ENCODE assay signal across 12 cellular contexts in genomic region chr22:42991010-42991651, GRCh38. TPM values are rescaled to one million over a fixed set of nuclear protein-coding genes. Genes with fewer than 3 reads are reported as not detected.
A peak's percentile ranks its signal among the peaks of the same experiment; 100 is the strongest.
DNase-seq lines count a peak whose midpoint lies in the region; ATAC-seq and TF ChIP-seq lines count a peak whose summit lies in the region.
"Had no signal": no experiment of that assay in that cellular context is flagged by ENCODE, and none has a peak within 500 bp of the region (broad histone marks: within the 10 kb centered on the region; RNA-seq: fewer than 3 reads in every experiment).

No MANE protein-coding gene starts in this region.

- no peak overlapping the region for H3K4me3 Mint-ChIP-seq in activated T-cell treated with anti-CD3 and anti-CD28 coated beads, Interleukin-2, amount 50 U/mL, for 72 hours
- H3K4me3 Mint-ChIP-seq: activated naive CD8-positive, alpha-beta T cell had no signal

- H3K27ac Mint-ChIP-seq in activated T-cell treated with anti-CD3 and anti-CD28 coated beads, Interleukin-2, amount 50 U/mL, for 72 hours = no peak overlapping the region
- H3K27ac Mint-ChIP-seq: activated naive CD8-positive, alpha-beta T cell had no signal

- H3K27me3 Mint-ChIP-seq in activated T-cell treated with anti-CD3 and anti-CD28 coated beads, Interleukin-2, amount 50 U/mL, for 72 hours (ENCODE audit: low read depth) = no peaks in the 10 kb centered on the region
- H3K27me3 Mint-ChIP-seq: activated naive CD8-positive, alpha-beta T cell had no signal

- WGBS in adrenal gland, 4 donors = 45 to 66% (median 61%) methylated on average over 4 to 5 of the region's 5 CpGs
- whole genome bisulfite sequencing in thyroid gland, 2 donors = 75 to 78% methylated on average over 5 of the region's 5 CpGs

- intact Hi-C loops in adrenal gland (cut with DNase I) = no loop called here
- intact Hi-C loops in thyroid gland (cut with DNase I) = no loop called here

- H3K9me3 ChIP-seq in adrenal gland (replicated peaks in 1 of 3) = no peaks in the 10 kb centered on the region
- H3K9me3 ChIP-seq in thyroid gland = no peaks in the 10 kb centered on the region
- H3K9me3 ChIP-seq: ovary had no signal

- H3K36me3 Mint-ChIP-seq in activated T-cell treated with anti-CD3 and anti-CD28 coated beads, Interleukin-2, amount 50 U/mL, for 72 hours (ENCODE audit: insufficient read depth in 2 of 2) = no peaks in the 10 kb centered on the region

- TF ChIP-seq POLR2A in adrenal gland (IDR thresholded peaks at IDR 0.05) = peak in 1 of 2 donors; percentile 38
- no peak for TF ChIP-seq POLR2A in thyroid gland (IDR thresholded peaks at IDR 0.05)

- H3K4me1 ChIP-seq in adrenal gland (replicated peaks in 1 of 2) = peaks cover 61 to 77% of the 10 kb centered on the region in 2 donors
- peaks cover 57 to 68% of the 10 kb centered on the region in 2 donors for H3K4me1 ChIP-seq in thyroid gland

- peak; percentile 22 to 42 for ATAC-seq in activated T-cell treated with anti-CD3 and anti-CD28 coated beads, Interleukin-2, amount 50 U/mL, for 72 hours (replicated peaks in 1 of 2)
- ATAC-seq in HG03354 (IDR thresholded peaks at IDR 0.05; ENCODE audit: poor library complexity, severe bottlenecking, unreplicated experiment) (no peak), HG03571 (IDR thresholded peaks at IDR 0.05; ENCODE audit: unreplicated experiment) (no peak)

- H3K27ac ChIP-seq in adrenal gland (peak overlapping the region in 4 of 5 donors; percentile 49 to 87 (median 74)), thyroid gland (peak overlapping the region in 2 of 3 donors; percentile 8 to 98)
- H3K27ac ChIP-seq: ovary had no signal

- no peak for TF ChIP-seq CTCF in adrenal gland (IDR thresholded peaks at IDR 0.05)
- TF ChIP-seq CTCF in kidney epithelial cell (IDR thresholded peaks at IDR 0.05; ENCODE audit: insufficient read depth, low read length, poor library complexity, severe bottlenecking) = no peak
- no peak for TF ChIP-seq CTCF in thyroid gland (IDR thresholded peaks at IDR 0.05)

- H3K4me1 Mint-ChIP-seq in activated T-cell treated with anti-CD3 and anti-CD28 coated beads, Interleukin-2, amount 50 U/mL, for 72 hours (ENCODE audit: low read depth) = peaks cover 7% of the 10 kb centered on the region

- H3K27me3 ChIP-seq in adrenal gland (no peaks in the 10 kb centered on the region), kidney epithelial cell (ENCODE audit: control insufficient read depth, insufficient read depth, low read length) (no peaks in the 10 kb centered on the region), thyroid gland (no peaks in the 10 kb centered on the region)
- H3K27me3 ChIP-seq: ovary had no signal

- H3K4me3 ChIP-seq in adrenal gland (no peak overlapping the region), kidney epithelial cell (ENCODE audit: low read depth, low read length) (no peak overlapping the region), thyroid gland (replicated peaks in 1 of 3) (no peak overlapping the region)
- H3K4me3 ChIP-seq: ovary had no signal

- no peaks in the 10 kb centered on the region for H3K9me3 Mint-ChIP-seq in activated T-cell treated with anti-CD3 and anti-CD28 coated beads, Interleukin-2, amount 50 U/mL, for 72 hours

- H3K36me3 ChIP-seq in adrenal gland (replicated peaks in 1 of 2) = no peaks in the 10 kb centered on the region
- no peaks in the 10 kb centered on the region for H3K36me3 ChIP-seq in kidney epithelial cell (ENCODE audit: control insufficient read depth, insufficient read depth, low read length)
- no peaks in the 10 kb centered on the region for H3K36me3 ChIP-seq in thyroid gland
- H3K36me3 ChIP-seq: ovary had no signal

- DNase-seq in activated T-cell treated with anti-CD3 and anti-CD28 coated beads, Interleukin-2, amount 50 U/mL, for 72 hours = no peak
- no peak for DNase-seq in activated T-cell treated with anti-CD3 and anti-CD28 coated beads, Interleukin-2, amount 50 U/mL, for 48 hours
- DNase-seq in adrenal gland (peak in 5 of 7 donors; percentile 74 to 80 (median 77)), kidney epithelial cell (ENCODE audit: low read depth) (peak; percentile 77), thyroid gland (no peak)
- no peak for DNase-seq in activated CD8-positive, alpha-beta memory T cell treated with anti-CD3 and anti-CD28 coated beads for 24 hours
- DNase-seq: ACHN, NCI-H1436 treated with DMSO at 0.1 percent for 48 hours, ovary had no signal

RNA-seq across cellular contexts. Expression of gene PACSIN2, which starts 23.8 kb away (rescaled TPM):
- total RNA-seq in activated T-cell treated with anti-CD3 and anti-CD28 coated beads, Interleukin-2, amount 50 U/mL, for 72 hours = 10 to 100 TPM; 28.8 to 31.3 TPM
- 100 to 1,000 TPM in 6 of 8 donors, 10 to 100 TPM in 2; 77.9 to 186 (median 128) TPM for total RNA-seq in adrenal gland
- polyA plus RNA-seq in adrenal gland = 100 to 1,000 TPM in 1 of 3 donors, 10 to 100 TPM in 2; 29.8 to 152 (median 36.5) TPM
- 62.9 and 72.2 TPM in 2 replicates for total RNA-seq in kidney epithelial cell
- 10 to 100 TPM; 75.4 to 90.1 (median 87.9) TPM for total RNA-seq in thyroid gland

Comparison
In these comparisons a context has a peak if more than half of its experiments do, and no peak if none do; other contexts are left out.
1. ATAC-seq: peak in activated T-cell treated with anti-CD3 and anti-CD28 coated beads, Interleukin-2, amount 50 U/mL, for 72 hours (2 of 2); none in HG03354 (single experiment) and HG03571 (single experiment).
2. DNase-seq: peak in adrenal gland (5 of 7) and kidney epithelial cell (single experiment); none in activated T-cell treated with anti-CD3 and anti-CD28 coated beads, Interleukin-2, amount 50 U/mL, for 72 hours (0 of 2), activated T-cell treated with anti-CD3 and anti-CD28 coated beads, Interleukin-2, amount 50 U/mL, for 48 hours (0 of 2), thyroid gland (0 of 2) and activated CD8-positive, alpha-beta memory T cell treated with anti-CD3 and anti-CD28 coated beads for 24 hours (single experiment).